Comparison of ENCODE assay signal across 3 cellular contexts in genomic region chr6:9240861-9241260, GRCh38.
TF ChIP-seq lines count a peak whose summit lies in the region.

No MANE protein-coding gene starts in this region.

TF ChIP-seq in A549, 52 proteins besides CTCF, POLR2A, EP300 and RAD21:
- TF ChIP-seq REST (IDR thresholded peaks at IDR 0.05): no peak
- TF ChIP-seq KDM1A (IDR thresholded peaks at IDR 0.05; ENCODE audit: low read depth): no peak
- TF ChIP-seq HEYL (CRISPR knock-in tag; IDR thresholded peaks at IDR 0.05): no peak
- TF ChIP-seq GATA3 (IDR thresholded peaks at IDR 0.05; ENCODE audit: borderline replicate concordance): no peak
- peak; percentile 86 for TF ChIP-seq MAFK (IDR thresholded peaks at IDR 0.05; ENCODE audit: partially characterized antibody)
- no peak for TF ChIP-seq HOXA7 (CRISPR knock-in tag; IDR thresholded peaks at IDR 0.05)
- TF ChIP-seq HOXB13 (CRISPR knock-in tag; IDR thresholded peaks at IDR 0.05; ENCODE audit: low read depth): no peak
- no peak for TF ChIP-seq BCL3 (IDR thresholded peaks at IDR 0.05)
- peak; percentile 62 for TF ChIP-seq NFE2L2 (conservative IDR thresholded peaks at IDR 0.05; ENCODE audit: low read length)
- TF ChIP-seq BHLHE40 (IDR thresholded peaks at IDR 0.05; ENCODE audit: low read depth, low read length): no peak
- TF ChIP-seq NPAS2 (CRISPR knock-in tag; IDR thresholded peaks at IDR 0.05; ENCODE audit: borderline replicate concordance): no peak
- TF ChIP-seq POLR2AphosphoS2 (conservative IDR thresholded peaks at IDR 0.05; ENCODE audit: low read length): no peak

TF ChIP-seq in IMR-90, 13 proteins besides CTCF, POLR2A, EP300 and RAD21:
- TF ChIP-seq CHD1 (IDR thresholded peaks at IDR 0.05; ENCODE audit: low read depth, low read length) (no peak), MAFK (IDR thresholded peaks at IDR 0.05; ENCODE audit: low read depth, low read length) (peak; percentile 70), CEBPB (IDR thresholded peaks at IDR 0.05; ENCODE audit: low read depth, low read length) (no peak), FOS (IDR thresholded peaks at IDR 0.05; ENCODE audit: low read depth, low read length) (no peak), MAZ (IDR thresholded peaks at IDR 0.05; ENCODE audit: borderline replicate concordance, low read depth, low read length) (no peak), NFE2L2 (IDR thresholded peaks at IDR 0.05; ENCODE audit: low read depth, low read length) (peak; percentile 84), BHLHE40 (IDR thresholded peaks at IDR 0.05; ENCODE audit: low read depth, low read length) (no peak)

TF ChIP-seq in H1, 55 proteins besides CTCF, POLR2A, EP300 and RAD21:
- 0 out of 2 replicates have a peak, but pooled peaks have one; percentile 18 for TF ChIP-seq MAFK (IDR thresholded peaks at IDR 0.05; ENCODE audit: low read depth, low read length)
- no peak for TF ChIP-seq RNF2 (IDR thresholded peaks at IDR 0.05; ENCODE audit: borderline replicate concordance, low read depth, low read length, missing control alignments, poor library complexity, severe bottlenecking)
- TF ChIP-seq SIRT6 (IDR thresholded peaks at IDR 0.05; ENCODE audit: low read length): no peak
- TF ChIP-seq PHF8 (conservative IDR thresholded peaks at IDR 0.05; ENCODE audit: low read depth, low read length): no peak
